ENCODE assay signal across 9 cellular contexts in the genomic region with DNA sequence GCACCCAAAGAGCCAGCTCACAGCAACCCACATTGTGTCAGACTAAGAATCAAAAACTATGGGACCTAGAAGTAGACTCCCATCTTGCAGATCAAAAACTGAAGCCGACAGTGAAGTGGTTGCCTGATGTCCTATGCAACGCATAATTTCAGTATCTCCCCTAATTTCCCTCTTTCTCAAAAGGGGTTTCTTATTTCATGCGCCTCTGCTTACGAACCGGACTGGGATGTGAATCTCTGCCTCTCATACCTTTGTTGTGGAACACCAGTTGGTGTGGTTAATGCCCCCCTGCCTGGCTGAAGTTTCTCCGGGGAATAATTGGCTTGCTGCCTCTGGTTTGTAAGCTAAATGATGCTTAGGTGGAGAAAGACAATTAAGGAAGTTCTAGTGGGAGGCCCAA. TPM values are rescaled to one million over a fixed set of nuclear protein-coding genes. Genes with fewer than 3 reads are reported as not detected.
DNase-seq lines count a peak whose midpoint lies in the region; FAIRE-seq and TF ChIP-seq lines count a peak whose summit lies in the region.
"Had no signal": no experiment of that assay in that cellular context is flagged by ENCODE, and none has a peak within 500 bp of the region (broad histone marks: within the 10 kb centered on the region; RNA-seq: fewer than 3 reads in every experiment).

No MANE protein-coding gene starts in this region.

- DNase-seq in NT2/D1 (ENCODE audit: low read depth, low spot score) (no peak), epithelial cell of proximal tubule (ENCODE audit: low read depth) (no peak), mucosa of gallbladder (ENCODE audit: low spot score) (no peak), activated gamma-delta T cell (lab: John Stamatoyannopoulos, UW) (no peak), HTR-8/SVneo (ENCODE audit: insufficient read length, low spot score) (no peak)

- no peak for FAIRE-seq in HTR-8/SVneo (lab: Jason Lieb, UNC)
- FAIRE-seq: TTC549 had no signal

- H3K27me3 ChIP-seq in NT2/D1 (ENCODE audit: insufficient read depth, insufficient read length) (peaks cover 29% of the 10 kb centered on the region), rectal smooth muscle tissue (ENCODE audit: control insufficient read depth, insufficient read depth, low read length) (no peaks in the 10 kb centered on the region)

- peaks cover 17% of the 10 kb centered on the region for H3K9me3 ChIP-seq in NT2/D1 (ENCODE audit: insufficient read depth, low read length)

- no peak overlapping the region for H3K27ac ChIP-seq in rectal smooth muscle tissue (ENCODE audit: low read depth, low read length)
- H3K27ac ChIP-seq: parathyroid adenoma had no signal

- H3K36me3 ChIP-seq in NT2/D1 (ENCODE audit: insufficient read depth, insufficient read length, low read length): peaks cover 26% of the 10 kb centered on the region
- no peaks in the 10 kb centered on the region for H3K36me3 ChIP-seq in rectal smooth muscle tissue (ENCODE audit: control insufficient read depth, insufficient read depth, low read length)

- H3K9ac ChIP-seq in NT2/D1 (ENCODE audit: insufficient read length, low read depth) (peak overlapping the region; percentile 61), rectal smooth muscle tissue (ENCODE audit: low read length) (no peak overlapping the region)
- H3K9ac ChIP-seq: parathyroid adenoma had no signal

- H3K4me3 ChIP-seq in GM08714 (ENCODE audit: low read length) (peak overlapping the region; percentile 68; the same call in 1 of the 2 replicates), NT2/D1 (ENCODE audit: insufficient read length, low read depth) (no peak overlapping the region), epithelial cell of proximal tubule (ENCODE audit: low read depth, low read length) (peak overlapping the region; percentile 51), rectal smooth muscle tissue (ENCODE audit: low read length) (peak overlapping the region; percentile 69)

- TF ChIP-seq CTCF in epithelial cell of proximal tubule (conservative IDR thresholded peaks at IDR 0.05; ENCODE audit: low read depth, low read length): no peak

- peaks cover 10% of the 10 kb centered on the region for H3K4me1 ChIP-seq in NT2/D1 (ENCODE audit: insufficient read depth, insufficient read length)
- no peaks in the 10 kb centered on the region for H3K4me1 ChIP-seq in rectal smooth muscle tissue (ENCODE audit: control insufficient read depth, insufficient read depth, low read length)
- H3K4me1 ChIP-seq: parathyroid adenoma had no signal

RNA-seq across cellular contexts. Expression of gene FAM174B, which starts 0.5 kb away (rescaled TPM):
- total RNA-seq in epithelial cell of proximal tubule (9.3 and 9.6 TPM in 2 replicates), mucosa of gallbladder (34.4 TPM)
